In genomic region chr22:41656515-41656914, GRCh38 we compare ENCODE assay signal across 1 cellular context.
TF ChIP-seq lines count a peak whose summit lies in the region.

No MANE protein-coding gene starts in this region.

TF ChIP-seq in IMR-90, 13 proteins besides CTCF, POLR2A, EP300 and RAD21 (continued from another document):
- TF ChIP-seq NFE2L2 (IDR thresholded peaks at IDR 0.05; ENCODE audit: low read depth, low read length), result no peak
- TF ChIP-seq, protein P1, sequence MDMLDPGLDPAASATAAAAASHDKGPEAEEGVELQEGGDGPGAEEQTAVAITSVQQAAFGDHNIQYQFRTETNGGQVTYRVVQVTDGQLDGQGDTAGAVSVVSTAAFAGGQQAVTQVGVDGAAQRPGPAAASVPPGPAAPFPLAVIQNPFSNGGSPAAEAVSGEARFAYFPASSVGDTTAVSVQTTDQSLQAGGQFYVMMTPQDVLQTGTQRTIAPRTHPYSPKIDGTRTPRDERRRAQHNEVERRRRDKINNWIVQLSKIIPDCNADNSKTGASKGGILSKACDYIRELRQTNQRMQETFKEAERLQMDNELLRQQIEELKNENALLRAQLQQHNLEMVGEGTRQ (IDR thresholded peaks at IDR 0.05; ENCODE audit: low read depth, low read length), result no peak
- TF ChIP-seq SMC3 (IDR thresholded peaks at IDR 0.05; ENCODE audit: low read depth, low read length), result no peak
- no peak for TF ChIP-seq RCOR1 (IDR thresholded peaks at IDR 0.05; ENCODE audit: insufficient replicate concordance, low read length)
- no peak for TF ChIP-seq MAZ (IDR thresholded peaks at IDR 0.05; ENCODE audit: borderline replicate concordance, low read depth, low read length)
- no peak for TF ChIP-seq MAFK (IDR thresholded peaks at IDR 0.05; ENCODE audit: low read depth, low read length)
TF ChIP-seq in IMR-90: peak in this region for 0.
